ENCODE assay signal across 14 cellular contexts in the genomic region with DNA sequence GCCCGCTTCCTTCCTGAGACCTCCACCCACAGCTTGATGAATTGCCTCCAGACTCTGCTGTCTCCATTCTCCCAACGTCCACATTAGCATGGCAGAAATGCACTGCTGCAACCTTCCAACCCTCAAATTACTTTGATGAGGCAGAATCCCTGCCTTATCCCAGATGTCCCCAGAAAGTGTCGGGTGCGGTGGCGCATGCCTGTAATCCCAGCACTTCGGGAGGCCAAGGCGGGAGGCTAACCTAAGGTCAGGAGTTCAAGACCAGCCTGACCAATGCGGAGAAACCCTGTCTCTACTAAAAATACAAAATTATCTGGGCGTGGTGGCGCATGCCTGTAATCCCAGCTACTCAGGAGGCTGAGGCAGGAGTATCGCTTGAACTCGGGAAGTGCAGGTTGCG. TPM values are rescaled to one million over a fixed set of nuclear protein-coding genes. Genes with fewer than 3 reads are reported as not detected.
DNase-seq lines count a peak whose midpoint lies in the region; ATAC-seq and TF ChIP-seq lines count a peak whose summit lies in the region.
"Not testable (repeated sequence)": the region's sequence is repeated elsewhere in the genome, so short reads cannot be mapped to it uniquely, and the experiment has no call there.
"Had no signal": no experiment of that assay in that cellular context is flagged by ENCODE, and none has a peak within 500 bp of the region (broad histone marks: within the 10 kb centered on the region; RNA-seq: fewer than 3 reads in every experiment).

No MANE protein-coding gene starts in this region.

- H4K20me1 ChIP-seq in BLaER1 treated with 17β-estradiol and CSF1 and Interleukin-3, amounts not matched to agents 10 nM and 100 nM; Loucy (ENCODE audit: insufficient read depth, low read length, poor library complexity, severe bottlenecking): not testable (repeated sequence)

- not testable (repeated sequence) for H3K79me2 ChIP-seq in Loucy (ENCODE audit: insufficient read depth, low read length)

- H3K27ac Mint-ChIP-seq in activated CD4-positive, alpha-beta T cell treated with anti-CD3 and anti-CD28 coated beads, Interleukin-2, amount 10 ng/mL, durations not matched to agents 24 days and 14 days, result peak overlapping the region; percentile 23
- H3K27ac Mint-ChIP-seq in activated naive CD4-positive, alpha-beta T cell treated with anti-CD3 and anti-CD28 coated beads, Interleukin-2, amount 50 U/mL, for 24 hours, result not testable (repeated sequence)

- H3K27ac ChIP-seq in BLaER1 treated with 17β-estradiol and CSF1 and Interleukin-3, amounts not matched to agents 10 nM and 100 nM; Panc1 (ENCODE audit: low read length); psoas muscle: not testable (repeated sequence)

- H3K4me1 Mint-ChIP-seq in activated CD4-positive, alpha-beta T cell treated with anti-CD3 and anti-CD28 coated beads, Interleukin-2, amount 10 ng/mL, durations not matched to agents 24 days and 14 days, result peaks cover 30% of the 10 kb centered on the region
- peaks cover 35% of the 10 kb centered on the region for H3K4me1 Mint-ChIP-seq in activated naive CD4-positive, alpha-beta T cell treated with anti-CD3 and anti-CD28 coated beads, Interleukin-2, amount 50 U/mL, for 24 hours

- not testable (repeated sequence) for H2AFZ ChIP-seq in Loucy (ENCODE audit: low read length)

- H3K27me3 ChIP-seq in BLaER1 treated with 17β-estradiol and CSF1 and Interleukin-3, amounts not matched to agents 10 nM and 100 nM; Loucy (ENCODE audit: insufficient read depth, low read length, poor library complexity, severe bottlenecking); Panc1 (ENCODE audit: control insufficient read depth, insufficient read depth, low read length); psoas muscle (ENCODE audit: insufficient read depth in 3 of 3, low read length in 2 of 3): not testable (repeated sequence)

- POLR2A ChIA-PET in Panc1 (lab: Charles Lee), result interaction anchor here (0.6 to 1.1 kb wide), 2 partner anchors 124 to 252 kb away, joined by 3 to 8 read pairs; no protein-coding TSS in a partner anchor

- not testable (repeated sequence) for H3K9me3 ChIP-seq in BLaER1 treated with 17β-estradiol and CSF1 and Interleukin-3, amounts not matched to agents 10 nM and 100 nM (replicated peaks in 1 of 11); Loucy (ENCODE audit: insufficient read depth, low read depth, low read length); Panc1 (ENCODE audit: control insufficient read depth, insufficient read depth, low read depth, low read length); psoas muscle

- H3K27me3 Mint-ChIP-seq in activated CD4-positive, alpha-beta T cell treated with anti-CD3 and anti-CD28 coated beads, Interleukin-2, amount 10 ng/mL, durations not matched to agents 24 days and 14 days; activated naive CD4-positive, alpha-beta T cell treated with anti-CD3 and anti-CD28 coated beads, Interleukin-2, amount 50 U/mL, for 24 hours: not testable (repeated sequence)

- intact Hi-C loops in Panc1 (cut with micrococcal nuclease; ENCODE audit: unreplicated experiment), result loop anchor here (2.0 kb wide), 2 partner anchors 39 to 95 kb away; no protein-coding TSS in a partner anchor
- intact Hi-C loops in activated CD4-positive, alpha-beta T cell treated with anti-CD3 and anti-CD28 coated beads, Interleukin-2, amount 10 ng/mL, durations not matched to agents 24 days and 14 days (cut with micrococcal nuclease), result loop anchor here (5.0 kb wide), 2 partner anchors 106 to 126 kb away; partner anchors contain the start of gene POLG
- intact Hi-C loops in cardiac septum (cut with DNase I), result loop anchor here (5.0 kb wide), 1 partner anchor 96 kb away; no protein-coding TSS in a partner anchor
- intact Hi-C loops in psoas muscle (cut with DNase I), result loop anchor here (5.0 to 10.0 kb wide), 3 partner anchors 96 to 229 kb away; no protein-coding TSS in a partner anchor

- not testable (repeated sequence) for H3K36me3 ChIP-seq in BLaER1 treated with 17β-estradiol and CSF1 and Interleukin-3, amounts not matched to agents 10 nM and 100 nM; Loucy (ENCODE audit: insufficient read depth, low read length); Panc1 (ENCODE audit: control insufficient read depth, insufficient read depth, low read length); psoas muscle (ENCODE audit: insufficient read depth in 1 of 2, low read depth in 1 of 2)

- in situ Hi-C loops in Panc1 (cut with HindIII; ENCODE audit: low pct_unique_long_range_greater_than_20kb, low sequenced_read_pairs), result not testable (repeated sequence)

- DNase-seq in Panc1 (ENCODE audit: low read depth, low spot score); activated CD4-positive, alpha-beta T cell treated with anti-CD3 and anti-CD28 coated beads, Interleukin-2, amount 10 ng/mL, durations not matched to agents 24 days and 14 days; psoas muscle: not testable (repeated sequence)
- DNase-seq in cardiac septum (ENCODE audit: low spot score), result peak; percentile 51

- CTCF ChIA-PET in Panc1 (lab: Charles Lee), result interaction anchor here (0.5 to 2.0 kb wide), 23 partner anchors 12 to 312 kb away, joined by 3 to 17 read pairs (median 4); partner anchors contain the start of gene FANCI

- peak; percentile 24; the same call in 1 of the 2 replicates for ATAC-seq in Panc1
- peak in 3 of 4 donors; percentile 3 to 19 (median 12) for ATAC-seq in psoas muscle

- H3K9me3 Mint-ChIP-seq in activated CD4-positive, alpha-beta T cell treated with anti-CD3 and anti-CD28 coated beads, Interleukin-2, amount 10 ng/mL, durations not matched to agents 24 days and 14 days; activated naive CD4-positive, alpha-beta T cell treated with anti-CD3 and anti-CD28 coated beads, Interleukin-2, amount 50 U/mL, for 24 hours: not testable (repeated sequence)

- H3K4me3 ChIP-seq in BLaER1 treated with 17β-estradiol and CSF1 and Interleukin-3, amounts not matched to agents 10 nM and 100 nM; Panc1 (ENCODE audit: low read depth in 2 of 2, low read length in 2 of 2); psoas muscle: not testable (repeated sequence)
- peak overlapping the region; percentile 5 for H3K4me3 ChIP-seq in Loucy (ENCODE audit: low read length, poor library complexity, severe bottlenecking)

- TF ChIP-seq CTCF in Loucy (conservative IDR thresholded peaks at IDR 0.05; ENCODE audit: low read length); Panc1 (IDR thresholded peaks at IDR 0.05); psoas muscle (IDR thresholded peaks at IDR 0.05): not testable (repeated sequence)

- peak overlapping the region in 9 of 11 experiments; percentile 20 to 61 (median 50); a peak in 13 of 22 replicates for H3K4me2 ChIP-seq in BLaER1 treated with 17β-estradiol and CSF1 and Interleukin-3, amounts not matched to agents 10 nM and 100 nM
- peak overlapping the region; percentile 47 for H3K4me2 ChIP-seq in Loucy (ENCODE audit: low read depth, low read length, poor library complexity, severe bottlenecking)

- WGBS in psoas muscle, 3 donors, result 78 to 81% (median 78%) methylated on average over 13 of the region's 13 CpGs

- 0 out of 22 replicates have a peak overlapping the region, but pooled peaks of 2 of the 11 experiments have one; percentile 14 to 26 for H3K9ac ChIP-seq in BLaER1 treated with 17β-estradiol and CSF1 and Interleukin-3, amounts not matched to agents 10 nM and 100 nM
- not testable (repeated sequence) for H3K9ac ChIP-seq in Loucy (ENCODE audit: low read depth, low read length, poor library complexity, severe bottlenecking)

- BruUV-seq in Panc1 (replicated peaks; lab: Mats Ljungman, UMichigan), result not testable (repeated sequence)

- H3K4me3 Mint-ChIP-seq in activated CD4-positive, alpha-beta T cell treated with anti-CD3 and anti-CD28 coated beads, Interleukin-2, amount 10 ng/mL, durations not matched to agents 24 days and 14 days, result peak overlapping the region; percentile 5
- peak overlapping the region; percentile 39 for H3K4me3 Mint-ChIP-seq in activated naive CD4-positive, alpha-beta T cell treated with anti-CD3 and anti-CD28 coated beads, Interleukin-2, amount 50 U/mL, for 24 hours

- H3F3A ChIP-seq in Loucy (ENCODE audit: low read depth), result not testable (repeated sequence)

- H3K9me2 ChIP-seq in Loucy (replicated peaks; ENCODE audit: low read depth, low read length), result not testable (repeated sequence)

- H3K4me1 ChIP-seq in BLaER1 treated with 17β-estradiol and CSF1 and Interleukin-3, amounts not matched to agents 10 nM and 100 nM, result peaks cover 9 to 42% (median 35%) of the 10 kb centered on the region in 10 experiments; a peak in 19 of 20 replicates
- peaks cover 45% of the 10 kb centered on the region for H3K4me1 ChIP-seq in Loucy (ENCODE audit: insufficient read depth, low read length, poor library complexity, severe bottlenecking)
- H3K4me1 ChIP-seq in Panc1 (ENCODE audit: control insufficient read depth, insufficient read depth, low read length); psoas muscle: not testable (repeated sequence)

- H3K36me3 Mint-ChIP-seq in activated CD4-positive, alpha-beta T cell treated with anti-CD3 and anti-CD28 coated beads, Interleukin-2, amount 10 ng/mL, durations not matched to agents 24 days and 14 days (ENCODE audit: low read depth), result peaks cover 12% of the 10 kb centered on the region
- H3K36me3 Mint-ChIP-seq in activated naive CD4-positive, alpha-beta T cell treated with anti-CD3 and anti-CD28 coated beads, Interleukin-2, amount 50 U/mL, for 24 hours, result not testable (repeated sequence)

RNA-seq across cellular contexts. Expression of gene RLBP1, which starts 15.2 kb away (rescaled TPM):
- not detected for total RNA-seq in Panc1 (2021; ENCODE audit: unreplicated experiment)
- polyA plus RNA-seq in Panc1 (2012; ENCODE audit: insufficient read length), result not detected
- not detected in 2 replicates for total RNA-seq in activated CD4-positive, alpha-beta T cell treated with anti-CD3 and anti-CD28 coated beads, Interleukin-2, amount 10 ng/mL, durations not matched to agents 24 days and 14 days
- total RNA-seq in cardiac septum, result not detected
- total RNA-seq in psoas muscle, result not detected
- under 1 TPM in 1 of 3 donors, not detected in 2; 0.03 TPM for polyA plus RNA-seq in psoas muscle
- total RNA-seq: A673; CD4-positive, CD25-positive, alpha-beta regulatory T cell; CD8-positive, alpha-beta memory T cell; H1; H9; HepG2 had no signal
- polyA plus RNA-seq: AG04450; CD4-positive, CD25-positive, alpha-beta regulatory T cell; CD8-positive, alpha-beta memory T cell had no signal

RNA-seq across cellular contexts. Expression of gene FANCI, which starts 37.6 kb away (rescaled TPM):
- total RNA-seq in Panc1 (2021; ENCODE audit: unreplicated experiment), result 96.2 TPM
- polyA plus RNA-seq in Panc1 (2012; ENCODE audit: insufficient read length), result 16.3 TPM
- 189 and 210 TPM in 2 replicates for total RNA-seq in activated CD4-positive, alpha-beta T cell treated with anti-CD3 and anti-CD28 coated beads, Interleukin-2, amount 10 ng/mL, durations not matched to agents 24 days and 14 days
- 2.4 TPM for total RNA-seq in cardiac septum
- total RNA-seq in psoas muscle, result 1 to 10 TPM in 2 of 4 donors, under 1 TPM in 2; 0.69 to 2.3 (median 1.0) TPM
- 1 to 10 TPM in 1 of 3 donors, under 1 TPM in 2; 0.48 to 1.6 (median 0.72) TPM for polyA plus RNA-seq in psoas muscle

Comparison
In these comparisons a context has a peak if more than half of its experiments do, and no peak if none do; other contexts are left out.
1. RNA of gene FANCI, which starts 37.6 kb away (total RNA-seq): 189 to 210 TPM in activated CD4-positive, alpha-beta T cell treated with anti-CD3 and anti-CD28 coated beads, Interleukin-2, amount 10 ng/mL, durations not matched to agents 24 days and 14 days and 96.2 TPM in Panc1 (single experiment); 2.4 TPM in cardiac septum (single experiment) and 0.69 to 2.3 TPM in psoas muscle; every median in the first group is over 10 times any median in the second.